In genomic region chr2:32277674-32278475, GRCh38 we compare ENCODE assay signal across 8 cellular contexts. TPM values are rescaled to one million over a fixed set of nuclear protein-coding genes. Genes with fewer than 3 reads are reported as not detected.
DNase-seq lines count a peak whose midpoint lies in the region; ATAC-seq, FAIRE-seq and TF ChIP-seq lines count a peak whose summit lies in the region.

TSS of gene YIPF4 (plus strand) at chr2:32277904. CDS start at chr2:32278156, 252 bp downstream.

- WGBS in pancreas, 2 donors, result 0 to 1% methylated on average over 52 to 59 of the region's 59 CpGs

- peak; percentile 79 for DNase-seq in NCI-H128 (lab: John Stamatoyannopoulos, UW; ENCODE audit: unreplicated experiment)
- peak; percentile 91 for DNase-seq in activated naive CD8-positive, alpha-beta T cell treated with anti-CD3 and anti-CD28 coated beads, Interleukin-2, amount 10 ng/mL, durations not matched to agents 7 days and 5 days
- peak; percentile 91 for DNase-seq in Right ventricle myocardium superior
- DNase-seq in pancreas, result peak; percentile 75 to 88 (median 84)
- peak; percentile 92 to 93 for DNase-seq in tibial artery

- H3K4me3 Mint-ChIP-seq in activated naive CD8-positive, alpha-beta T cell treated with anti-CD3 and anti-CD28 coated beads, Interleukin-2, amount 10 ng/mL, durations not matched to agents 7 days and 5 days, result peak within 1 kb of the TSS; percentile 97

- H3K27ac ChIP-seq in SU-DHL-6 (ENCODE audit: low read depth, low read length) (peak within 1 kb of the TSS; percentile 36; the same call in 1 of the 2 replicates), pancreas (peak within 1 kb of the TSS; percentile 79 to 91 (median 82)), tibial artery (peak within 1 kb of the TSS; percentile 85 to 90)

- peak within 1 kb of the TSS; percentile 95 for H3K9ac ChIP-seq in SU-DHL-6 (ENCODE audit: low read length)

- H3K4me1 ChIP-seq in pancreas, result no peaks in the 10 kb centered on the region
- H3K4me1 ChIP-seq in tibial artery, result peaks cover 0 to 28% (median 17%) of the 10 kb centered on the region in 4 donors

- ATAC-seq in HG02678 (IDR thresholded peaks at IDR 0.05; ENCODE audit: unreplicated experiment), result peak; percentile 99
- peak; percentile 96 for ATAC-seq in activated naive CD8-positive, alpha-beta T cell treated with anti-CD3 and anti-CD28 coated beads, Interleukin-2, amount 10 ng/mL, durations not matched to agents 7 days and 5 days (ENCODE audit: low read depth)
- ATAC-seq in Right ventricle myocardium superior (ENCODE audit: poor library complexity), result peak; percentile 100
- ATAC-seq in pancreas, result peak; percentile 98 to 100 (median 98)

- no peaks in the 10 kb centered on the region for H3K9me3 Mint-ChIP-seq in activated naive CD8-positive, alpha-beta T cell treated with anti-CD3 and anti-CD28 coated beads, Interleukin-2, amount 10 ng/mL, durations not matched to agents 7 days and 5 days

- H3K4me3 ChIP-seq in SU-DHL-6 (ENCODE audit: insufficient read depth, low read length, poor library complexity, severe bottlenecking) (peak within 1 kb of the TSS; percentile 100), pancreas (peak within 1 kb of the TSS; percentile 86 to 92 (median 92)), tibial artery (peak within 1 kb of the TSS; percentile 76 to 96)

- H3K36me3 ChIP-seq in SU-DHL-6 (ENCODE audit: low read length), result no peaks in the 10 kb centered on the region
- peaks cover 0 to 3% (median 0%) of the 10 kb centered on the region in 3 donors for H3K36me3 ChIP-seq in pancreas
- peaks cover 0 to 11% (median 7%) of the 10 kb centered on the region in 3 donors for H3K36me3 ChIP-seq in tibial artery

- peaks cover 8% of the 10 kb centered on the region for H3K36me3 Mint-ChIP-seq in activated naive CD8-positive, alpha-beta T cell treated with anti-CD3 and anti-CD28 coated beads, Interleukin-2, amount 10 ng/mL, durations not matched to agents 7 days and 5 days

- POLR2A ChIA-PET in activated naive CD8-positive, alpha-beta T cell treated with anti-CD3 and anti-CD28 coated beads, Interleukin-2, amount 10 ng/mL, durations not matched to agents 7 days and 5 days (lab: Charles Lee), result interaction anchor here (1.0 kb wide), 1 partner anchor 112 kb away, joined by 6 read pairs; the partner anchor contains the start of gene SLC30A6

- no peaks in the 10 kb centered on the region for H3K27me3 Mint-ChIP-seq in activated naive CD8-positive, alpha-beta T cell treated with anti-CD3 and anti-CD28 coated beads, Interleukin-2, amount 10 ng/mL, durations not matched to agents 7 days and 5 days

- peaks cover 9% of the 10 kb centered on the region for H3K4me1 Mint-ChIP-seq in activated naive CD8-positive, alpha-beta T cell treated with anti-CD3 and anti-CD28 coated beads, Interleukin-2, amount 10 ng/mL, durations not matched to agents 7 days and 5 days

- peak; percentile 75 for FAIRE-seq in pancreas (lab: Jason Lieb, UNC)

- no peaks in the 10 kb centered on the region for H4K20me1 ChIP-seq in SU-DHL-6 (ENCODE audit: low read depth, low read length)

- peak within 1 kb of the TSS; percentile 94 for H3K27ac Mint-ChIP-seq in activated naive CD8-positive, alpha-beta T cell treated with anti-CD3 and anti-CD28 coated beads, Interleukin-2, amount 10 ng/mL, durations not matched to agents 7 days and 5 days

- H3K9me3 ChIP-seq in SU-DHL-6 (ENCODE audit: insufficient read depth, low read length), result no peaks in the 10 kb centered on the region
- no peaks in the 10 kb centered on the region for H3K9me3 ChIP-seq in pancreas
- H3K9me3 ChIP-seq in tibial artery, result no peaks in the 10 kb centered on the region

- peak within 1 kb of the TSS; percentile 94 for H2AFZ ChIP-seq in SU-DHL-6 (ENCODE audit: low read depth, low read length, severe bottlenecking)

- H3K27me3 ChIP-seq in SU-DHL-6 (ENCODE audit: low read length) (no peaks in the 10 kb centered on the region), pancreas (no peaks in the 10 kb centered on the region), tibial artery (no peaks in the 10 kb centered on the region)

- intact Hi-C loops in Right ventricle myocardium superior (cut with DNase I), result no loop called here
- intact Hi-C loops in pancreas (cut with DNase I), result no loop called here
- intact Hi-C loops in tibial artery (cut with DNase I; ENCODE audit: low total_unique reads), result no loop called here

- TF ChIP-seq POLR2A in GM10847 (IDR thresholded peaks at IDR 0.05; ENCODE audit: extremely low read depth, insufficient read length), result peak; percentile 70

- H3F3A ChIP-seq in SU-DHL-6 (ENCODE audit: insufficient read depth), result no peaks in the 10 kb centered on the region

- TF ChIP-seq CTCF in SU-DHL-6 (IDR thresholded peaks at IDR 0.05; ENCODE audit: insufficient read depth, low read length, poor library complexity, severe bottlenecking), result no peak
- TF ChIP-seq CTCF in pancreas (IDR thresholded peaks at IDR 0.05), result no peak
- TF ChIP-seq CTCF in tibial artery (IDR thresholded peaks at IDR 0.05), result no peak

- H3K9me2 ChIP-seq in SU-DHL-6 (replicated peaks; ENCODE audit: insufficient read depth, low read length), result no peaks in the 10 kb centered on the region

- peak within 1 kb of the TSS; percentile 99 for H3K4me2 ChIP-seq in SU-DHL-6 (ENCODE audit: low read depth, low read length, poor library complexity, severe bottlenecking)

- peaks cover 42% of the 10 kb centered on the region for H3K79me2 ChIP-seq in SU-DHL-6 (ENCODE audit: insufficient read depth, low read length)

RNA-seq across cellular contexts. Expression of gene YIPF4, which starts in this region (rescaled TPM):
- total RNA-seq in activated naive CD8-positive, alpha-beta T cell treated with anti-CD3 and anti-CD28 coated beads, Interleukin-2, amount 10 ng/mL, durations not matched to agents 7 days and 5 days, result 10 to 100 TPM; 32.6 to 33.8 TPM
- total RNA-seq in Right ventricle myocardium superior, result 67.5 TPM
- 10 to 100 TPM; 26.3 to 42.2 (median 32.4) TPM for total RNA-seq in pancreas
- polyA plus RNA-seq in pancreas, result 10 to 100 TPM in 1 of 2 donors, 1 to 10 TPM in 1; 7.6 to 13.4 TPM

Comparison
In these comparisons a context has a peak if more than half of its experiments do, and no peak if none do; other contexts are left out.
1. Peak in every context shown above with its lines: DNase-seq, ATAC-seq, H3K4me3 ChIP-seq and H3K27ac ChIP-seq.
2. H3K27ac ChIP-seq: peak in every context shown above with its lines; median percentile 88 in tibial artery; 82 in pancreas; 36 in SU-DHL-6.